Comparison of ENCODE assay signal across 7 cellular contexts in the genomic region with DNA sequence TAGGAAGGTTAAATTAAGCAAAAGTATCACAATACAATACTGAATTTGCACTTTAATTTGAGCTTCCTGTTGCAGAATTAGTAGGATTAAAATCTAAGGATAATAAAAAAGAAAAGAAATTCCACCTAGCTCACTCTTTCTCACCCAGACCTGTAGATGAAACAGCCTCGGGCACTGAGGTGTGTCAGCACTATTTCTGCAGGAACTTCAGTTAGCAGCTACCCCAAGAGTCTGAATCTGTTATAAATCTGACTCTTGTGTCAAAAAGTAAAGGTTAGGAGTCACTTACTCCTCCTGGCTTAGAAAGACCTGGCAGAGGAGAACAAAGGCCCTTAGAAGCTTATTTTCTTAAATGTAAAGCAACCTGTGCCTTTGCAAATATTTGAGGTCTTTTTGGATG.
"Had no signal": no experiment of that assay in that cellular context is flagged by ENCODE, and none has a peak within 500 bp of the region (broad histone marks: within the 10 kb centered on the region; RNA-seq: fewer than 3 reads in every experiment).

No MANE protein-coding gene starts in this region.

- H3K4me3 ChIP-seq: GM23338 had no signal

- FAIRE-seq: H1, H54, HTR-8/SVneo had no signal

- DNase-seq: H9, HCEC 1CT, IMR-90 had no signal

- ATAC-seq: GM23338 had no signal
